ENCODE assay signal across 1 cellular context in the genomic region with DNA sequence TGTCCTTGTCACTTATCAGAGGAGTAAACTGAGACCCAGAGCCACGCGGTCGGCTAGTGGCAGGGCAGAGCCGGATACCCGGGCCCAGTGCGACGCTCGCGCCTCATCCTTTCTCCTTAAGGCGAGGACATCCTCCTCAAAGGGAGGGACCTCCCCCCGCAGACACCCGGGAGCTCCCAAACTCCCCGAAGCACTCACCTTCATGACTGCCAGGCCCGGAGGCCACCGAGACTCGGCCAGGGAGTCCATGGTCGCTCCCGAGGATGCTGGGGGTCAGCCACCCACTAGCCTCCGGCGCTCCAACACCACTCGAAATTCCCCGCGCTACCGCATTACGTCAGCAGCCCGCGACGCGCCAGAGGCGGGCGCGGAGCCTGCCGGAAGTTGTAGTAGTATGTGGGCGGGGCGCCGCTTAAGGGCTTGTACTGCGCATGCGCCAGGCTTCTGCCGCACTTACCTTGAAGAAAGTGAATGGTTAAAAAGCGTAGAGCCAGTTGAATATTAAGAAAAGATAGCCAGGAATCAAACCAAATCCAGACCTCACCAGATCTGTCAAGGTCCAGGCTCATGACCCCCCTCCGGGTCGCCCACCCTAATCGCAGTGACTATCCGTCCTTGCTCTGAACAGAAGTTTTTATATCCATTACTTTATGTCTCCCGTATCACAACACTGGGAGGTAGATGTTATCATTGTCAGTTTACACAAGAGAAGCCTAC.
TF ChIP-seq lines count a peak whose summit lies in the region.

A gene with protein sequence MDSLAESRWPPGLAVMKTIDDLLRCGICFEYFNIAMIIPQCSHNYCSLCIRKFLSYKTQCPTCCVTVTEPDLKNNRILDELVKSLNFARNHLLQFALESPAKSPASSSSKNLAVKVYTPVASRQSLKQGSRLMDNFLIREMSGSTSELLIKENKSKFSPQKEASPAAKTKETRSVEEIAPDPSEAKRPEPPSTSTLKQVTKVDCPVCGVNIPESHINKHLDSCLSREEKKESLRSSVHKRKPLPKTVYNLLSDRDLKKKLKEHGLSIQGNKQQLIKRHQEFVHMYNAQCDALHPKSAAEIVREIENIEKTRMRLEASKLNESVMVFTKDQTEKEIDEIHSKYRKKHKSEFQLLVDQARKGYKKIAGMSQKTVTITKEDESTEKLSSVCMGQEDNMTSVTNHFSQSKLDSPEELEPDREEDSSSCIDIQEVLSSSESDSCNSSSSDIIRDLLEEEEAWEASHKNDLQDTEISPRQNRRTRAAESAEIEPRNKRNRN (minus strand): TSS at position 336 of the 717 bp plus-strand sequence. CDS start 87 bp downstream, at position 249.

TF ChIP-seq in K562, 482 proteins besides CTCF, POLR2A, EP300 and RAD21 (continued from another document and continues in another):
- TF ChIP-seq, protein P1, sequence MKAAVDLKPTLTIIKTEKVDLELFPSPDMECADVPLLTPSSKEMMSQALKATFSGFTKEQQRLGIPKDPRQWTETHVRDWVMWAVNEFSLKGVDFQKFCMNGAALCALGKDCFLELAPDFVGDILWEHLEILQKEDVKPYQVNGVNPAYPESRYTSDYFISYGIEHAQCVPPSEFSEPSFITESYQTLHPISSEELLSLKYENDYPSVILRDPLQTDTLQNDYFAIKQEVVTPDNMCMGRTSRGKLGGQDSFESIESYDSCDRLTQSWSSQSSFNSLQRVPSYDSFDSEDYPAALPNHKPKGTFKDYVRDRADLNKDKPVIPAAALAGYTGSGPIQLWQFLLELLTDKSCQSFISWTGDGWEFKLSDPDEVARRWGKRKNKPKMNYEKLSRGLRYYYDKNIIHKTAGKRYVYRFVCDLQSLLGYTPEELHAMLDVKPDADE (conservative IDR thresholded peaks at IDR 0.05; ENCODE audit: control insufficient read depth, low read depth, low read length), result peak; percentile 95
- TF ChIP-seq NBN (IDR thresholded peaks at IDR 0.05; ENCODE audit: low read depth) (no peak), ZFP30 (CRISPR knock-in tag; IDR thresholded peaks at IDR 0.05; ENCODE audit: borderline replicate concordance) (no peak), BMI1 (IDR thresholded peaks at IDR 0.05; ENCODE audit: low read length) (no peak; the same call in 1 of the 2 replicates), ZNF324 (CRISPR knock-in tag; IDR thresholded peaks at IDR 0.05) (no peak), TEAD2 (tag; IDR thresholded peaks at IDR 0.05) (no peak), RBM39 (optimal IDR thresholded peaks at IDR 0.05; ENCODE audit: low read depth, low read length) (no peak), MTF1 (CRISPR knock-in tag; IDR thresholded peaks at IDR 0.05; ENCODE audit: borderline replicate concordance) (no peak), KDM4B (IDR thresholded peaks at IDR 0.05; ENCODE audit: borderline replicate concordance in 2 of 2, low read depth in 1 of 2) (no peak), DACH1 (IDR thresholded peaks at IDR 0.05; ENCODE audit: partially characterized antibody) (peak; percentile 0), ZFP1 (CRISPR knock-in tag; IDR thresholded peaks at IDR 0.05) (no peak), ZNF140 (CRISPR knock-in tag; IDR thresholded peaks at IDR 0.05) (no peak), BCOR (IDR thresholded peaks at IDR 0.05) (no peak), CREB1 (IDR thresholded peaks at IDR 0.05) (peak; percentile 99), CREB1 (CRISPR knock-in tag; IDR thresholded peaks at IDR 0.05) (peak; percentile 99), ZNF217 (CRISPR knock-in tag; IDR thresholded peaks at IDR 0.05) (no peak), NFRKB (IDR thresholded peaks at IDR 0.05; ENCODE audit: low read depth) (no peak), HDAC8 (tag; IDR thresholded peaks at IDR 0.05) (no peak), TCF7 (IDR thresholded peaks at IDR 0.05; ENCODE audit: borderline replicate concordance) (0 out of 2 replicates have a peak, but pooled peaks have one; percentile 9), ZNF717 (CRISPR knock-in tag; IDR thresholded peaks at IDR 0.05) (no peak), CBX2 (IDR thresholded peaks at IDR 0.05; ENCODE audit: insufficient read depth, low read length, poor library complexity, severe bottlenecking) (no peak), RFX5 (IDR thresholded peaks at IDR 0.05; ENCODE audit: low read depth, low read length) (no peak), HEY1 (CRISPR knock-in tag; IDR thresholded peaks at IDR 0.05; ENCODE audit: borderline replicate concordance) (no peak), PURB (CRISPR knock-in tag; IDR thresholded peaks at IDR 0.05; ENCODE audit: low read depth) (no peak), SMARCB1 (IDR thresholded peaks at IDR 0.05; ENCODE audit: insufficient read length, low read depth) (no peak), MAFK (IDR thresholded peaks at IDR 0.05; ENCODE audit: low read length) (no peak; the same call in 1 of the 2 replicates), SRSF9 (IDR thresholded peaks at IDR 0.05; ENCODE audit: borderline replicate concordance, low read depth, low read length) (no peak), JUNB (CRISPR knock-in tag; conservative IDR thresholded peaks at IDR 0.05) (no peak), SMAD2 (IDR thresholded peaks at IDR 0.05; ENCODE audit: low read depth, low read length) (no peak), GTF2E2 (tag; IDR thresholded peaks at IDR 0.05) (no peak), HNRNPLL (IDR thresholded peaks at IDR 0.05; ENCODE audit: low read depth, low read length, poor library complexity, severe bottlenecking) (peak; percentile 90), CXXC5 (CRISPR knock-in tag; IDR thresholded peaks at IDR 0.05) (peak; percentile 90), KHSRP (IDR thresholded peaks at IDR 0.05) (peak; percentile 87), E2F3 (CRISPR knock-in tag; IDR thresholded peaks at IDR 0.05) (peak; percentile 74), MTA2 (IDR thresholded peaks at IDR 0.05; ENCODE audit: low read depth) (no peak), ZNF696 (CRISPR knock-in tag; conservative IDR thresholded peaks at IDR 0.05) (no peak)
- TF ChIP-seq, protein P2, sequence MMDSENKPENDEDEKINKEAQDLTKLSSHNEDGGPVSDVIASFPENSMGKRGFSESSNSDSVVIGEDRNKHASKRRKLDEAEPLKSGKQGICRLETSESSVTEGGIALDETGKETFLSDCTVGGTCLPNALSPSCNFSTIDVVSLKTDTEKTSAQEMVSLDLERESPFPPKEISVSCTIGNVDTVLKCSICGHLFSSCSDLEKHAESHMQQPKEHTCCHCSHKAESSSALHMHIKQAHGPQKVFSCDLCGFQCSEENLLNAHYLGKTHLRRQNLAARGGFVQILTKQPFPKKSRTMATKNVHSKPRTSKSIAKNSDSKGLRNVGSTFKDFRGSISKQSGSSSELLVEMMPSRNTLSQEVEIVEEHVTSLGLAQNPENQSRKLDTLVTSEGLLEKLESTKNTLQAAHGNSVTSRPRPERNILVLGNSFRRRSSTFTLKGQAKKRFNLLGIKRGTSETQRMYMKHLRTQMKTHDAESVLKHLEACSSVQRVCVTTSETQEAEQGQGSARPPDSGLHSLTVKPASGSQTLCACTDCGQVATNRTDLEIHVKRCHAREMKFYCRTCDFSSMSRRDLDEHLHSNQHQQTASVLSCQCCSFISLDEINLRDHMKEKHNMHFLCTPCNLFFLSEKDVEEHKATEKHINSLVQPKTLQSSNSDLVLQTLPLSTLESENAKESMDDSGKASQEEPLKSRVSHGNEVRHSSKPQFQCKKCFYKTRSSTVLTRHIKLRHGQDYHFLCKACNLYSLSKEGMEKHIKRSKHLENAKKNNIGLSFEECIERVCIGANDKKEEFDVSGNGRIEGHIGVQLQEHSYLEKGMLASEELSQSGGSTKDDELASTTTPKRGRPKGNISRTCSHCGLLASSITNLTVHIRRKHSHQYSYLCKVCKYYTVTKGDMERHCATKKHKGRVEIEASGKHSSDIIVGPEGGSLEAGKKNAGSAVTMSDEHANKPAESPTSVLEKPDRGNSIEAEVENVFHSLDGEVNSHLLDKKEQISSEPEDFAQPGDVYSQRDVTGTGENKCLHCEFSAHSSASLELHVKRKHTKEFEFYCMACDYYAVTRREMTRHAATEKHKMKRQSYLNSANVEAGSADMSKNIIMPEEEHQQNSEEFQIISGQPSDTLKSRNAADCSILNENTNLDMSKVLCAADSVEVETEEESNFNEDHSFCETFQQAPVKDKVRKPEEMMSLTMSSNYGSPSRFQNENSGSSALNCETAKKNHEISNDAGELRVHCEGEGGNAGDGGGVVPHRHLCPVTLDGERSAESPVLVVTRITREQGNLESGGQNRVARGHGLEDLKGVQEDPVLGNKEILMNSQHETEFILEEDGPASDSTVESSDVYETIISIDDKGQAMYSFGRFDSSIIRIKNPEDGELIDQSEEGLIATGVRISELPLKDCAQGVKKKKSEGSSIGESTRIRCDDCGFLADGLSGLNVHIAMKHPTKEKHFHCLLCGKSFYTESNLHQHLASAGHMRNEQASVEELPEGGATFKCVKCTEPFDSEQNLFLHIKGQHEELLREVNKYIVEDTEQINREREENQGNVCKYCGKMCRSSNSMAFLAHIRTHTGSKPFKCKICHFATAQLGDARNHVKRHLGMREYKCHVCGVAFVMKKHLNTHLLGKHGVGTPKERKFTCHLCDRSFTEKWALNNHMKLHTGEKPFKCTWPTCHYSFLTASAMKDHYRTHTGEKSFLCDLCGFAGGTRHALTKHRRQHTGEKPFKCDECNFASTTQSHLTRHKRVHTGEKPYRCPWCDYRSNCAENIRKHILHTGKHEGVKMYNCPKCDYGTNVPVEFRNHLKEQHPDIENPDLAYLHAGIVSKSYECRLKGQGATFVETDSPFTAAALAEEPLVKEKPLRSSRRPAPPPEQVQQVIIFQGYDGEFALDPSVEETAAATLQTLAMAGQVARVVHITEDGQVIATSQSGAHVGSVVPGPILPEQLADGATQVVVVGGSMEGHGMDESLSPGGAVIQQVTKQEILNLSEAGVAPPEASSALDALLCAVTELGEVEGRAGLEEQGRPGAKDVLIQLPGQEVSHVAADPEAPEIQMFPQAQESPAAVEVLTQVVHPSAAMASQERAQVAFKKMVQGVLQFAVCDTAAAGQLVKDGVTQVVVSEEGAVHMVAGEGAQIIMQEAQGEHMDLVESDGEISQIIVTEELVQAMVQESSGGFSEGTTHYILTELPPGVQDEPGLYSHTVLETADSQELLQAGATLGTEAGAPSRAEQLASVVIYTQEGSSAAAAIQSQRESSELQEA (IDR thresholded peaks at IDR 0.05; ENCODE audit: low read depth), result no peak
- TF ChIP-seq, protein P3, sequence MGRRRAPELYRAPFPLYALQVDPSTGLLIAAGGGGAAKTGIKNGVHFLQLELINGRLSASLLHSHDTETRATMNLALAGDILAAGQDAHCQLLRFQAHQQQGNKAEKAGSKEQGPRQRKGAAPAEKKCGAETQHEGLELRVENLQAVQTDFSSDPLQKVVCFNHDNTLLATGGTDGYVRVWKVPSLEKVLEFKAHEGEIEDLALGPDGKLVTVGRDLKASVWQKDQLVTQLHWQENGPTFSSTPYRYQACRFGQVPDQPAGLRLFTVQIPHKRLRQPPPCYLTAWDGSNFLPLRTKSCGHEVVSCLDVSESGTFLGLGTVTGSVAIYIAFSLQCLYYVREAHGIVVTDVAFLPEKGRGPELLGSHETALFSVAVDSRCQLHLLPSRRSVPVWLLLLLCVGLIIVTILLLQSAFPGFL (CRISPR knock-in tag; IDR thresholded peaks at IDR 0.05), result no peak
- TF ChIP-seq, protein P4, sequence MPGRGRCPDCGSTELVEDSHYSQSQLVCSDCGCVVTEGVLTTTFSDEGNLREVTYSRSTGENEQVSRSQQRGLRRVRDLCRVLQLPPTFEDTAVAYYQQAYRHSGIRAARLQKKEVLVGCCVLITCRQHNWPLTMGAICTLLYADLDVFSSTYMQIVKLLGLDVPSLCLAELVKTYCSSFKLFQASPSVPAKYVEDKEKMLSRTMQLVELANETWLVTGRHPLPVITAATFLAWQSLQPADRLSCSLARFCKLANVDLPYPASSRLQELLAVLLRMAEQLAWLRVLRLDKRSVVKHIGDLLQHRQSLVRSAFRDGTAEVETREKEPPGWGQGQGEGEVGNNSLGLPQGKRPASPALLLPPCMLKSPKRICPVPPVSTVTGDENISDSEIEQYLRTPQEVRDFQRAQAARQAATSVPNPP (IDR thresholded peaks at IDR 0.05; ENCODE audit: borderline replicate concordance, insufficient read depth, insufficient read length), result no peak
- TF ChIP-seq, protein P5, sequence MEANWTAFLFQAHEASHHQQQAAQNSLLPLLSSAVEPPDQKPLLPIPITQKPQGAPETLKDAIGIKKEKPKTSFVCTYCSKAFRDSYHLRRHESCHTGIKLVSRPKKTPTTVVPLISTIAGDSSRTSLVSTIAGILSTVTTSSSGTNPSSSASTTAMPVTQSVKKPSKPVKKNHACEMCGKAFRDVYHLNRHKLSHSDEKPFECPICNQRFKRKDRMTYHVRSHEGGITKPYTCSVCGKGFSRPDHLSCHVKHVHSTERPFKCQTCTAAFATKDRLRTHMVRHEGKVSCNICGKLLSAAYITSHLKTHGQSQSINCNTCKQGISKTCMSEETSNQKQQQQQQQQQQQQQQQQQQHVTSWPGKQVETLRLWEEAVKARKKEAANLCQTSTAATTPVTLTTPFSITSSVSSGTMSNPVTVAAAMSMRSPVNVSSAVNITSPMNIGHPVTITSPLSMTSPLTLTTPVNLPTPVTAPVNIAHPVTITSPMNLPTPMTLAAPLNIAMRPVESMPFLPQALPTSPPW (CRISPR knock-in tag; IDR thresholded peaks at IDR 0.05), result peak; percentile 77
- TF ChIP-seq, protein P6, sequence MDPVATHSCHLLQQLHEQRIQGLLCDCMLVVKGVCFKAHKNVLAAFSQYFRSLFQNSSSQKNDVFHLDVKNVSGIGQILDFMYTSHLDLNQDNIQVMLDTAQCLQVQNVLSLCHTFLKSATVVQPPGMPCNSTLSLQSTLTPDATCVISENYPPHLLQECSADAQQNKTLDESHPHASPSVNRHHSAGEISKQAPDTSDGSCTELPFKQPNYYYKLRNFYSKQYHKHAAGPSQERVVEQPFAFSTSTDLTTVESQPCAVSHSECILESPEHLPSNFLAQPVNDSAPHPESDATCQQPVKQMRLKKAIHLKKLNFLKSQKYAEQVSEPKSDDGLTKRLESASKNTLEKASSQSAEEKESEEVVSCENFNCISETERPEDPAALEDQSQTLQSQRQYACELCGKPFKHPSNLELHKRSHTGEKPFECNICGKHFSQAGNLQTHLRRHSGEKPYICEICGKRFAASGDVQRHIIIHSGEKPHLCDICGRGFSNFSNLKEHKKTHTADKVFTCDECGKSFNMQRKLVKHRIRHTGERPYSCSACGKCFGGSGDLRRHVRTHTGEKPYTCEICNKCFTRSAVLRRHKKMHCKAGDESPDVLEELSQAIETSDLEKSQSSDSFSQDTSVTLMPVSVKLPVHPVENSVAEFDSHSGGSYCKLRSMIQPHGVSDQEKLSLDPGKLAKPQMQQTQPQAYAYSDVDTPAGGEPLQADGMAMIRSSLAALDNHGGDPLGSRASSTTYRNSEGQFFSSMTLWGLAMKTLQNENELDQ (CRISPR knock-in tag; IDR thresholded peaks at IDR 0.05; ENCODE audit: borderline replicate concordance), result no peak
- TF ChIP-seq, protein P7, sequence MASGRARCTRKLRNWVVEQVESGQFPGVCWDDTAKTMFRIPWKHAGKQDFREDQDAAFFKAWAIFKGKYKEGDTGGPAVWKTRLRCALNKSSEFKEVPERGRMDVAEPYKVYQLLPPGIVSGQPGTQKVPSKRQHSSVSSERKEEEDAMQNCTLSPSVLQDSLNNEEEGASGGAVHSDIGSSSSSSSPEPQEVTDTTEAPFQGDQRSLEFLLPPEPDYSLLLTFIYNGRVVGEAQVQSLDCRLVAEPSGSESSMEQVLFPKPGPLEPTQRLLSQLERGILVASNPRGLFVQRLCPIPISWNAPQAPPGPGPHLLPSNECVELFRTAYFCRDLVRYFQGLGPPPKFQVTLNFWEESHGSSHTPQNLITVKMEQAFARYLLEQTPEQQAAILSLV (tag; IDR thresholded peaks at IDR 0.05), result no peak
